In the genomic region with DNA sequence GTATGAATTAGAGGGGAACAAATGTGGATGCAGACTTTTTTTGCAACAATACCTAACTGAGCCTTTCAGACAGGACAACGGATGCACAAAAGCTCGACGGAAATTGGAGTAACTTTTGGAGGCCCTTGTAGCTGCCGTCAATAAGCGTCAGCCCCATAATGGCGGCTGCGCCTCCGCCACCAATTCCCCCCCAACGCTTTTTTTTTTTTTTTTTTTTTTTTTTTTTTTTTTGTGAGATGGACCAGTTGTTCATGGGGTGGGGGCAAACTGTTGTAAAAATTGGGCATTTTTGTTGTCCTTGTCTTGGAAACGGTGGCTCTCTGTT, we compare ENCODE assay signal across 26 cellular contexts.
DNase-seq lines count a peak whose midpoint lies in the region; ATAC-seq, FAIRE-seq and TF ChIP-seq lines count a peak whose summit lies in the region.
"Had no signal": no experiment of that assay in that cellular context is flagged by ENCODE, and none has a peak within 500 bp of the region (broad histone marks: within the 10 kb centered on the region; RNA-seq: fewer than 3 reads in every experiment).

No MANE protein-coding gene starts in this region.

- H3K36me3 ChIP-seq in ACC112 (ENCODE audit: insufficient read depth, low read length), result no peaks in the 10 kb centered on the region
- no peaks in the 10 kb centered on the region for H3K36me3 ChIP-seq in H7 (replicated peaks; ENCODE audit: control insufficient read depth, insufficient read depth, low read length)
- H3K36me3 ChIP-seq in H1 (ENCODE audit: control insufficient read depth in 2 of 4, insufficient read depth in 4 of 4, low read length in 3 of 4), result no peaks in the 10 kb centered on the region
- H3K36me3 ChIP-seq in naive thymus-derived CD4-positive, alpha-beta T cell (ENCODE audit: control insufficient read depth in 2 of 3, insufficient read depth in 3 of 3, low read length in 3 of 3), result no peaks in the 10 kb centered on the region
- no peaks in the 10 kb centered on the region for H3K36me3 ChIP-seq in mesenchymal stem cell (ENCODE audit: control insufficient read depth in 1 of 2, insufficient read depth in 2 of 2, low read depth in 1 of 2, low read length in 2 of 2)
- H3K36me3 ChIP-seq: esophagus muscularis mucosa, pancreas, thyroid gland had no signal

- no peak for TF ChIP-seq EP300 in H1 (IDR thresholded peaks at IDR 0.05; ENCODE audit: borderline replicate concordance in 1 of 2, low read depth in 2 of 2, low read length in 2 of 2)

- H2AFZ ChIP-seq in ACC112 (ENCODE audit: low read length, unreplicated experiment), result no peak overlapping the region
- H2AFZ ChIP-seq in H1 (ENCODE audit: low read length), result no peak overlapping the region
- no peak overlapping the region for H2AFZ ChIP-seq in mesenchymal stem cell (ENCODE audit: low read depth, low read length)

- H2BK12ac ChIP-seq in H1 (ENCODE audit: low read depth, low read length) (peak overlapping the region; percentile 96), mesenchymal stem cell (ENCODE audit: low read length in 2 of 2) (no peak overlapping the region)

- DNase-seq in H7, result no peak
- DNase-seq in H1 (ENCODE audit: low read depth in 1 of 2, low spot score in 2 of 2), result no peak
- DNase-seq in naive thymus-derived CD4-positive, alpha-beta T cell, result no peak
- DNase-seq in natural killer cell treated with Interleukin-12 subunit alpha and Interleukin-12 subunit beta and Interleukin-15 and Interleukin-18, amount 100 ng/mL, for 72 hours (ENCODE audit: low spot score), result no peak
- DNase-seq in posterior cingulate gyrus, result no peak
- no peak for DNase-seq in UCSD-AML1 (lab: John Stamatoyannopoulos, UW; ENCODE audit: unreplicated experiment)
- no peak for DNase-seq in mesenchymal stem cell
- DNase-seq: activated CD4-positive, alpha-beta memory T cell treated with anti-CD3 and anti-CD28 coated beads for 36 hours; effector memory CD4-positive, alpha-beta T cell; foreskin melanocyte; hippocampal formation; kidney glomerular epithelial cell; NCI-H510A treated with DMSO at 0.1 percent for 48 hours; NK-92 treated with Interleukin-12 subunit alpha and Interleukin-12 subunit beta, amount 100 ng/mL, for 24 hours; pancreas; SHP77 treated with DMSO at 0.1 percent for 48 hours; stimulated activated naive CD4-positive, alpha-beta T cell treated with Interleukin-2 at 50 U/mL for 16 hours; thyroid gland had no signal

- H3K4me3 ChIP-seq in ACC112 (ENCODE audit: low read depth, low read length), result 0 out of 2 replicates have a peak overlapping the region, but pooled peaks have one; percentile 34
- H3K4me3 ChIP-seq in H7 (ENCODE audit: insufficient read depth, low read depth, low read length), result peak overlapping the region; percentile 46
- H3K4me3 ChIP-seq in H1 (ENCODE audit: extremely low read depth in 1 of 4, insufficient read depth in 2 of 4, low read depth in 3 of 4, low read length in 4 of 4), result peak overlapping the region; percentile 33 to 65 (median 44); a peak in 6 of 8 replicates
- H3K4me3 ChIP-seq in naive thymus-derived CD4-positive, alpha-beta T cell (ENCODE audit: low read length), result no peak overlapping the region
- H3K4me3 ChIP-seq in mesenchymal stem cell (ENCODE audit: insufficient read depth in 1 of 2, low read depth in 1 of 2, low read length in 2 of 2), result no peak overlapping the region
- H3K4me3 ChIP-seq: lung had no signal

- H3K36me3 Mint-ChIP-seq in naive thymus-derived CD4-positive, alpha-beta T cell, result no peaks in the 10 kb centered on the region
- no peaks in the 10 kb centered on the region for H3K36me3 Mint-ChIP-seq in natural killer cell treated with Interleukin-12 subunit alpha and Interleukin-12 subunit beta and Interleukin-15 and Interleukin-18, amount 100 ng/mL, for 72 hours
- H3K36me3 Mint-ChIP-seq: activated CD4-positive, alpha-beta memory T cell treated with anti-CD3 and anti-CD28 coated beads for 36 hours had no signal

- intact Hi-C loops in naive thymus-derived CD4-positive, alpha-beta T cell (cut with micrococcal nuclease), result loop anchor here in 1 of 2 donors (5.0 to 10.0 kb wide), 3 partner anchors 139 to 328 kb away; partner anchors contain the start of genes SIX2 and SIX3
- intact Hi-C loops in posterior cingulate gyrus (cut with DNase I), result no loop called here

- H3K9me3 ChIP-seq in H1 (ENCODE audit: insufficient read depth in 2 of 2, low read depth in 1 of 2, low read length in 1 of 2) (no peaks in the 10 kb centered on the region), mesenchymal stem cell (ENCODE audit: control insufficient read depth, low read length) (peaks cover 5% of the 10 kb centered on the region)
- H3K9me3 ChIP-seq in naive thymus-derived CD4-positive, alpha-beta T cell (ENCODE audit: control insufficient read depth in 2 of 3, low read length in 3 of 3), result no peaks in the 10 kb centered on the region
- H3K9me3 ChIP-seq: esophagus muscularis mucosa, pancreas, thyroid gland had no signal

- peak overlapping the region; percentile 62; the same call in 1 of the 2 replicates for H2BK5ac ChIP-seq in H1 (ENCODE audit: low read depth, low read length)
- H2BK5ac ChIP-seq in mesenchymal stem cell (ENCODE audit: low read depth, low read length, poor library complexity, severe bottlenecking), result no peak overlapping the region

- TF ChIP-seq POLR2A in H1 (IDR thresholded peaks at IDR 0.05; ENCODE audit: control extremely low read depth in 1 of 2, low read depth in 2 of 2, low read length in 2 of 2), result no peak

- H3K18ac ChIP-seq in H1 (ENCODE audit: extremely low read depth, low read length), result no peak overlapping the region; the same call in 1 of the 2 replicates
- no peak overlapping the region for H3K18ac ChIP-seq in mesenchymal stem cell (ENCODE audit: low read depth in 1 of 2, low read length in 2 of 2)

- H3K9me3 Mint-ChIP-seq in naive thymus-derived CD4-positive, alpha-beta T cell, result peaks cover 0 to 2% (median 0%) of the 10 kb centered on the region in 11 donors
- no peaks in the 10 kb centered on the region for H3K9me3 Mint-ChIP-seq in natural killer cell treated with Interleukin-12 subunit alpha and Interleukin-12 subunit beta and Interleukin-15 and Interleukin-18, amount 100 ng/mL, for 72 hours
- H3K9me3 Mint-ChIP-seq: activated CD4-positive, alpha-beta memory T cell treated with anti-CD3 and anti-CD28 coated beads for 36 hours had no signal

- ATAC-seq in naive thymus-derived CD4-positive, alpha-beta T cell, result no peak
- ATAC-seq in natural killer cell treated with Interleukin-12 subunit alpha and Interleukin-12 subunit beta and Interleukin-15 and Interleukin-18, amount 100 ng/mL, for 72 hours, result no peak
- ATAC-seq: activated CD4-positive, CD25-positive, alpha-beta regulatory T cell treated with anti-CD3 and anti-CD28 coated beads, Interleukin-2, amount 50 U/mL, for 24 hours; Panc1; sciatic nerve had no signal

- no peak for FAIRE-seq in H1 (lab: Jason Lieb, UNC)
- FAIRE-seq: colon, pancreas had no signal

- H3K4ac ChIP-seq in H1 (replicated peaks; ENCODE audit: insufficient read length, low read depth, low read length) (peak overlapping the region; percentile 86), mesenchymal stem cell (ENCODE audit: low read depth in 1 of 2, low read length in 2 of 2) (no peak overlapping the region)

- no peaks in the 10 kb centered on the region for H4K20me1 ChIP-seq in H1 (replicated peaks in 1 of 2; ENCODE audit: control insufficient read depth in 1 of 2, insufficient read depth in 2 of 2, low read length in 2 of 2)

- H3K14ac ChIP-seq in H1 (ENCODE audit: insufficient read length), result no peak overlapping the region
- H3K14ac ChIP-seq in mesenchymal stem cell (ENCODE audit: low read length in 2 of 2), result no peak overlapping the region

- peak overlapping the region; percentile 71 for H3K56ac ChIP-seq in H1 (replicated peaks; ENCODE audit: insufficient read length, low read depth, low read length)

- H2BK120ac ChIP-seq in H1 (replicated peaks; ENCODE audit: low read depth, low read length), result peak overlapping the region; percentile 50
- no peak overlapping the region for H2BK120ac ChIP-seq in mesenchymal stem cell (ENCODE audit: low read depth, low read length)

- peak overlapping the region; percentile 42 for H4K91ac ChIP-seq in H1 (replicated peaks; ENCODE audit: insufficient read length, low read length)
- no peak overlapping the region for H4K91ac ChIP-seq in mesenchymal stem cell (ENCODE audit: low read length)

- no peak for TF ChIP-seq CTCF in H1 (IDR thresholded peaks at IDR 0.05; ENCODE audit: control extremely low read depth in 1 of 3, insufficient read depth in 1 of 3, low read depth in 1 of 3, low read length in 3 of 3)

- H2AK5ac ChIP-seq in H1 (ENCODE audit: low read depth, low read length), result peak overlapping the region; percentile 89
- no peak overlapping the region for H2AK5ac ChIP-seq in mesenchymal stem cell (ENCODE audit: low read length, severe bottlenecking)

- peak overlapping the region; percentile 50 for H4K5ac ChIP-seq in H1 (ENCODE audit: insufficient read length, low read depth, low read length)

- H2BK15ac ChIP-seq in H1 (ENCODE audit: low read length) (no peak overlapping the region), mesenchymal stem cell (ENCODE audit: low read depth, poor library complexity, severe bottlenecking) (no peak overlapping the region)

- H3K23me2 ChIP-seq in H1 (ENCODE audit: low read depth, low read length), result peaks cover 10% of the 10 kb centered on the region

- peaks cover 0 to 23% (median 18%) of the 10 kb centered on the region in 7 donors for H3K4me1 Mint-ChIP-seq in naive thymus-derived CD4-positive, alpha-beta T cell
- peaks cover 0 to 6% of the 10 kb centered on the region in 2 donors for H3K4me1 Mint-ChIP-seq in natural killer cell treated with Interleukin-12 subunit alpha and Interleukin-12 subunit beta and Interleukin-15 and Interleukin-18, amount 100 ng/mL, for 72 hours (ENCODE audit: low read depth in 2 of 2)

- H3K27ac ChIP-seq in ACC112 (ENCODE audit: low read depth, low read length) (no peak overlapping the region), H1 (ENCODE audit: low read depth, low read length) (no peak overlapping the region), mesenchymal stem cell (ENCODE audit: low read length, poor library complexity, severe bottlenecking) (no peak overlapping the region)
- H3K27ac ChIP-seq in naive thymus-derived CD4-positive, alpha-beta T cell (ENCODE audit: low read depth, low read length), result no peak overlapping the region
- H3K27ac ChIP-seq: C4-2B, esophagus muscularis mucosa, pancreas, thyroid gland had no signal

- H3K23ac ChIP-seq in H1 (ENCODE audit: insufficient read length), result no peak overlapping the region
- H3K23ac ChIP-seq in mesenchymal stem cell (ENCODE audit: low read length in 2 of 2), result no peak overlapping the region

- H3K4me1 ChIP-seq in ACC112 (ENCODE audit: control insufficient read depth, insufficient read depth, low read length, unreplicated experiment) (no peaks in the 10 kb centered on the region), H1 (replicated peaks in 1 of 4; ENCODE audit: control insufficient read depth in 3 of 4, insufficient read depth in 4 of 4, low read length in 3 of 4) (peaks cover 13 to 45% (median 37%) of the 10 kb centered on the region in 4 experiments), mesenchymal stem cell (ENCODE audit: control insufficient read depth, insufficient read depth, low read depth, low read length) (peaks cover 11% of the 10 kb centered on the region)
- peaks cover 0 to 7% of the 10 kb centered on the region in 2 donors for H3K4me1 ChIP-seq in naive thymus-derived CD4-positive, alpha-beta T cell (ENCODE audit: control insufficient read depth in 2 of 2, insufficient read depth in 2 of 2, low read length in 2 of 2)

- peak overlapping the region in 7 of 10 donors; percentile 18 to 80 (median 36) for H3K4me3 Mint-ChIP-seq in naive thymus-derived CD4-positive, alpha-beta T cell
- H3K4me3 Mint-ChIP-seq in natural killer cell treated with Interleukin-12 subunit alpha and Interleukin-12 subunit beta and Interleukin-15 and Interleukin-18, amount 100 ng/mL, for 72 hours, result no peak overlapping the region
- H3K4me3 Mint-ChIP-seq: activated CD4-positive, alpha-beta memory T cell treated with anti-CD3 and anti-CD28 coated beads for 36 hours had no signal

- POLR2A ChIA-PET in H1 (lab: Charles Lee; ENCODE audit: partially characterized antibody), result interaction anchor here (0.7 to 9.8 kb wide), 12 partner anchors 14 to 442 kb away, joined by 3 to 84 read pairs (median 4); partner anchors contain the start of genes CAMKMT and PREPL
- POLR2A ChIA-PET in naive thymus-derived CD4-positive, alpha-beta T cell (lab: Charles Lee), result no interaction called here

- 5% methylated on average over 10 of the region's 10 CpGs; no CpG with 5 or more reads in 1 of the 2 experiments for WGBS in H1 (ENCODE audit: extremely low coverage in 1 of 2, insufficient coverage in 1 of 2, insufficient read length in 1 of 2, insufficient replicate concordance in 2 of 2, low coverage in 1 of 2, low lambda C conversion rate in 2 of 2, missing lambda C conversion rate in 1 of 2), 2 experiments
- 0% methylated on average over 3 of the region's 10 CpGs for WGBS in mesenchymal stem cell

- no peak for TF ChIP-seq RAD21 in H1 (IDR thresholded peaks at IDR 0.05 in 1 of 2, conservative IDR thresholded peaks at IDR 0.05 in 1 of 2; ENCODE audit: low read depth in 2 of 2, low read length in 2 of 2)

- H3K27me3 ChIP-seq in ACC112 (ENCODE audit: insufficient read depth, low read length) (peaks cover 99% of the 10 kb centered on the region), H7 (ENCODE audit: control insufficient read depth, insufficient read depth, low read length) (peaks cover 42% of the 10 kb centered on the region; the same call in 1 of the 2 replicates), H1 (replicated peaks in 1 of 4; ENCODE audit: control insufficient read depth in 3 of 4, extremely low read depth in 1 of 4, insufficient read depth in 3 of 4, low read length in 3 of 4) (peaks cover 0 to 5% (median 2%) of the 10 kb centered on the region in 4 experiments; a peak in 3 of 7 replicates), mesenchymal stem cell (ENCODE audit: control insufficient read depth in 1 of 2, insufficient read depth in 1 of 2, low read length in 2 of 2) (peaks cover 92 to 98% of the 10 kb centered on the region in 2 experiments)
- peaks cover 4 to 23% of the 10 kb centered on the region in 2 donors for H3K27me3 ChIP-seq in naive thymus-derived CD4-positive, alpha-beta T cell (ENCODE audit: control insufficient read depth in 2 of 2, insufficient read depth in 2 of 2, low read length in 2 of 2)

- H4K8ac ChIP-seq in H1 (ENCODE audit: extremely low read depth, insufficient read depth, low read length), result no peak overlapping the region
- H4K8ac ChIP-seq in mesenchymal stem cell (ENCODE audit: low read length), result no peak overlapping the region

- H3K79me1 ChIP-seq in H1 (ENCODE audit: low read depth, low read length) (no peaks in the 10 kb centered on the region), mesenchymal stem cell (replicated peaks; ENCODE audit: low read length, poor library complexity, severe bottlenecking) (no peaks in the 10 kb centered on the region)

- CTCF ChIA-PET in H1 (lab: Charles Lee; ENCODE audit: partially characterized antibody), result interaction anchor here (0.8 to 3.5 kb wide), 7 partner anchors 23 to 201 kb away, joined by 3 to 15 read pairs (median 5); no protein-coding TSS in a partner anchor
- CTCF ChIA-PET in naive thymus-derived CD4-positive, alpha-beta T cell (lab: Charles Lee), result no interaction called here

- H3K27me3 Mint-ChIP-seq in naive thymus-derived CD4-positive, alpha-beta T cell, result peaks cover 76 to 91% (median 87%) of the 10 kb centered on the region in 5 donors
- H3K27me3 Mint-ChIP-seq in natural killer cell treated with Interleukin-12 subunit alpha and Interleukin-12 subunit beta and Interleukin-15 and Interleukin-18, amount 100 ng/mL, for 72 hours, result peaks cover 57 to 64% of the 10 kb centered on the region in 2 donors

- H3K9ac ChIP-seq in H1 (replicated peaks in 1 of 4; ENCODE audit: extremely low read depth in 1 of 4, low read depth in 3 of 4, low read length in 3 of 4) (peak overlapping the region in 1 of 4 experiments; percentile 58; a peak in 1 of 7 replicates), mesenchymal stem cell (ENCODE audit: low read length) (no peak overlapping the region)

- H3K79me2 ChIP-seq in ACC112 (ENCODE audit: control insufficient read depth, insufficient read depth, low read length, unreplicated experiment) (no peaks in the 10 kb centered on the region), H1 (ENCODE audit: control insufficient read depth in 1 of 2, insufficient read depth in 2 of 2, low read length in 2 of 2) (no peaks in the 10 kb centered on the region)

- H3K27ac Mint-ChIP-seq in naive thymus-derived CD4-positive, alpha-beta T cell, result no peak overlapping the region
- H3K27ac Mint-ChIP-seq in natural killer cell treated with Interleukin-12 subunit alpha and Interleukin-12 subunit beta and Interleukin-15 and Interleukin-18, amount 100 ng/mL, for 72 hours, result no peak overlapping the region
- H3K27ac Mint-ChIP-seq: activated CD4-positive, alpha-beta memory T cell treated with anti-CD3 and anti-CD28 coated beads for 36 hours had no signal

- peak overlapping the region; percentile 76 to 87 for H3K4me2 ChIP-seq in H1 (ENCODE audit: insufficient read depth in 1 of 2, low read depth in 2 of 2, low read length in 2 of 2)
- no peak overlapping the region for H3K4me2 ChIP-seq in mesenchymal stem cell (ENCODE audit: low read length, poor library complexity, severe bottlenecking)

- H2BK20ac ChIP-seq in H1 (ENCODE audit: low read length), result peak overlapping the region; percentile 8; the same call in 1 of the 2 replicates

Comparison
In these comparisons a context has a peak if more than half of its experiments do, and no peak if none do; other contexts are left out.
1. H3K4me3 ChIP-seq: peak in ACC112 (single experiment), H7 (single experiment) and H1 (4 of 4); none in naive thymus-derived CD4-positive, alpha-beta T cell (single experiment) and mesenchymal stem cell (0 of 2).